In genomic region chr1:11729498-11730428, GRCh38 we compare ENCODE assay signal across 9 cellular contexts. TPM values are rescaled to one million over a fixed set of nuclear protein-coding genes. Genes with fewer than 3 reads are reported as not detected.
DNase-seq lines count a peak whose midpoint lies in the region; ATAC-seq and TF ChIP-seq lines count a peak whose summit lies in the region.
"Had no signal": no experiment of that assay in that cellular context is flagged by ENCODE, and none has a peak within 500 bp of the region (broad histone marks: within the 10 kb centered on the region; RNA-seq: fewer than 3 reads in every experiment).

No MANE protein-coding gene starts in this region.

- ATAC-seq in HG03097 (IDR thresholded peaks at IDR 0.05; ENCODE audit: low FRiP score, unreplicated experiment) (peak; percentile 30), memory B cell (ENCODE audit: low read depth) (no peak), GM19035 (IDR thresholded peaks at IDR 0.05; ENCODE audit: unreplicated experiment) (no peak)
- no peak for ATAC-seq in activated CD8-positive, alpha-beta T cell treated with anti-CD3 and anti-CD28 coated beads for 36 hours

- no peak for DNase-seq in activated CD8-positive, alpha-beta T cell treated with anti-CD3 and anti-CD28 coated beads for 36 hours
- DNase-seq in memory B cell (ENCODE audit: low spot score in 2 of 2) (no peak), NCI-H1105 (lab: John Stamatoyannopoulos, UW) (no peak), NCI-H226 (no peak), GM13977 (ENCODE audit: low spot score) (no peak)

- in situ Hi-C loops in GM13977 (cut with MboI; ENCODE audit: low pct_unique_long_range_greater_than_20kb, low sequenced_read_pairs, unreplicated experiment), result no loop called here

- H3K27ac ChIP-seq in BLaER1, result peak overlapping the region; percentile 62

- intact Hi-C loops in activated CD8-positive, alpha-beta T cell treated with anti-CD3 and anti-CD28 coated beads for 36 hours (cut with micrococcal nuclease), result loop anchor here (5.0 kb wide), 1 partner anchor 77 kb away; the partner anchor contains the start of genes FBXO2 and FBXO44

- peaks cover 26% of the 10 kb centered on the region for H3K36me3 ChIP-seq in BLaER1

- H3K4me1 ChIP-seq in BLaER1, result peaks cover 69% of the 10 kb centered on the region

- no peaks in the 10 kb centered on the region for H3K27me3 ChIP-seq in BLaER1

- no peaks in the 10 kb centered on the region for H3K9me3 ChIP-seq in BLaER1

- H3K4me2 ChIP-seq in BLaER1, result peak overlapping the region; percentile 79

- no peaks in the 10 kb centered on the region for H3K36me3 Mint-ChIP-seq in activated CD8-positive, alpha-beta T cell treated with anti-CD3 and anti-CD28 coated beads for 36 hours (ENCODE audit: low read depth)
- no peaks in the 10 kb centered on the region for H3K36me3 Mint-ChIP-seq in memory B cell

- H3K4me3 ChIP-seq in BLaER1, result no peak overlapping the region

- H3K9ac ChIP-seq in BLaER1, result no peak overlapping the region

- peaks cover 43% of the 10 kb centered on the region for H3K4me1 Mint-ChIP-seq in activated CD8-positive, alpha-beta T cell treated with anti-CD3 and anti-CD28 coated beads for 36 hours (ENCODE audit: low read depth)
- peaks cover 23% of the 10 kb centered on the region for H3K4me1 Mint-ChIP-seq in memory B cell

- POLR2A ChIA-PET in activated CD8-positive, alpha-beta T cell treated with anti-CD3 and anti-CD28 coated beads for 36 hours (lab: Charles Lee), result interaction anchor here (1.0 to 2.0 kb wide), 7 partner anchors 10 to 178 kb away, joined by 3 to 12 read pairs (median 5); partner anchors contain the start of gene FBXO6

- no peaks in the 10 kb centered on the region for H3K9me3 Mint-ChIP-seq in activated CD8-positive, alpha-beta T cell treated with anti-CD3 and anti-CD28 coated beads for 36 hours
- H3K9me3 Mint-ChIP-seq in memory B cell, result no peaks in the 10 kb centered on the region

- no peak overlapping the region for H3K27ac Mint-ChIP-seq in activated CD8-positive, alpha-beta T cell treated with anti-CD3 and anti-CD28 coated beads for 36 hours
- H3K27ac Mint-ChIP-seq in memory B cell, result peak overlapping the region; percentile 58

- TF ChIP-seq CTCF in activated CD8-positive, alpha-beta T cell treated with anti-CD3 and anti-CD28 coated beads for 36 hours (IDR thresholded peaks at IDR 0.05), result no peak
- TF ChIP-seq CTCF in GM13977 (IDR thresholded peaks at IDR 0.05; ENCODE audit: extremely low read depth, insufficient read depth, missing control alignments), result no peak

- CTCF ChIA-PET in activated CD8-positive, alpha-beta T cell treated with anti-CD3 and anti-CD28 coated beads for 36 hours (lab: Charles Lee), result interaction anchor here (0.9 to 3.4 kb wide), 6 partner anchors 10 to 180 kb away, joined by 3 to 17 read pairs (median 4); partner anchors contain the start of gene FBXO6

- H3K4me3 Mint-ChIP-seq in activated CD8-positive, alpha-beta T cell treated with anti-CD3 and anti-CD28 coated beads for 36 hours, result peak overlapping the region; percentile 55
- peak overlapping the region; percentile 73 for H3K4me3 Mint-ChIP-seq in memory B cell

- H3K27me3 Mint-ChIP-seq in activated CD8-positive, alpha-beta T cell treated with anti-CD3 and anti-CD28 coated beads for 36 hours, result no peaks in the 10 kb centered on the region
- H3K27me3 Mint-ChIP-seq in memory B cell, result no peaks in the 10 kb centered on the region

- H4K20me1 ChIP-seq in BLaER1, result peaks cover 56% of the 10 kb centered on the region

RNA-seq across cellular contexts. Expression of gene AGTRAP, which starts 6.2 kb away (rescaled TPM):
- total RNA-seq in activated CD8-positive, alpha-beta T cell treated with anti-CD3 and anti-CD28 coated beads for 36 hours, result 1 to 10 TPM; 8.9 to 9.4 TPM

RNA-seq across cellular contexts. Expression of gene C1orf167, which starts 32.2 kb away (rescaled TPM):
- not detected for total RNA-seq in activated CD8-positive, alpha-beta T cell treated with anti-CD3 and anti-CD28 coated beads for 36 hours
- total RNA-seq: T-helper 2 cell treated with Interferon-gamma antibody and Interleukin-4, amounts not matched to agents 100 ng/mL and 5 ng/mL, for 36 hours had no signal

RNA-seq across cellular contexts. Expression of gene DRAXIN, which starts 38.3 kb away (rescaled TPM):
- under 1 TPM; 0.18 to 0.20 TPM for total RNA-seq in activated CD8-positive, alpha-beta T cell treated with anti-CD3 and anti-CD28 coated beads for 36 hours

RNA-seq across cellular contexts. Expression of gene MAD2L2, which starts 48.8 kb away (rescaled TPM):
- total RNA-seq in activated CD8-positive, alpha-beta T cell treated with anti-CD3 and anti-CD28 coated beads for 36 hours, result 10 to 100 TPM; 86.5 to 90.4 TPM
